Comparison of ENCODE assay signal across 25 cellular contexts in the genomic region with DNA sequence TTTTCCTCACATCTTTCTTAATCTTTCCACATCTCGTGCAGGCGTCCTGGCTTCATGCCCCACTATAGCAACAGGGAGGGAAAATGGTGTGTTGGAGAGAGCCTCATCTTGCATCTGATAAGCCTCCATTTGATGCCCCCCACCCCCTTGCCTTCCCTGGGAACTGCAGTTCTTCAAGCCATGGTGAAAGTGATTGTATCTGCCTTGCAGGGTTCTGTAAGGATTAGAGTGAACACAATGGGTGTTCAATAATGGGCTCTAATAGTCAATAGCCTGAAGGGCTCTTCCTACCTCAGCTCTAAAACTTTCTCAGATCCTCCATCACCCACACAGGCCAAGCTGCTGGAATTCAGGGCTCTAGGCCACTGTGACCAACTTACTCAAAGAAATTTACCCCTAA.
"Had no signal": no experiment of that assay in that cellular context is flagged by ENCODE, and none has a peak within 500 bp of the region (broad histone marks: within the 10 kb centered on the region; RNA-seq: fewer than 3 reads in every experiment).

No MANE protein-coding gene starts in this region.

- H3K4me3 ChIP-seq: ascending aorta, breast epithelium, cardiac muscle cell had no signal

- H3K9me3 ChIP-seq: ascending aorta, breast epithelium had no signal

- H3K27ac ChIP-seq: ascending aorta, breast epithelium, cardiac muscle cell, epithelial cell of prostate had no signal

- DNase-seq: activated CD4-positive, alpha-beta memory T cell treated with anti-CD3 and anti-CD28 coated beads for 36 hours; activated CD4-positive, alpha-beta T cell treated with anti-CD3 and anti-CD28 coated beads for 36 hours; activated CD4-positive, alpha-beta T cell treated with anti-CD3 and anti-CD28 coated beads, Interleukin-2, amount 10 ng/mL, durations not matched to agents 24 days and 14 days; activated CD4-positive, CD25-positive, alpha-beta regulatory T cell; activated CD4-positive, CD25-positive, alpha-beta regulatory T cell treated with anti-CD3 and anti-CD28 coated beads, Interleukin-2, amount 50 U/mL, for 72 hours; activated CD8-positive, alpha-beta memory T cell treated with anti-CD3 and anti-CD28 coated beads, Interleukin-2, amount 10 ng/mL, durations not matched to agents 7 days and 5 days; activated CD8-positive, alpha-beta memory T cell treated with anti-CD3 and anti-CD28 coated beads, Interleukin-2, amount 50 U/mL, for 4 hours; activated CD8-positive, alpha-beta T cell treated with anti-CD3 and anti-CD28 coated beads, Interleukin-2, amount 10 ng/mL, durations not matched to agents 7 days and 5 days; activated gamma-delta T cell; activated naive CD4-positive, alpha-beta T cell; activated naive CD4-positive, alpha-beta T cell treated with anti-CD3 and anti-CD28 coated beads, Interleukin-2, amount 10 ng/mL, durations not matched to agents 7 days and 5 days; activated naive CD8-positive, alpha-beta T cell treated with anti-CD3 and anti-CD28 coated beads, Interleukin-2, amount 10 ng/mL, durations not matched to agents 7 days and 5 days; activated T-cell treated with anti-CD3 and anti-CD28 coated beads, Interleukin-2, amount 50 U/mL, for 1 hour; activated T-cell treated with anti-CD3 and anti-CD28 coated beads, Interleukin-2, amount 50 U/mL, for 72 hours; central memory CD4-positive, alpha-beta T cell; effector CD8-positive, alpha-beta T cell; foreskin fibroblast; head of caudate nucleus; SW 1271; T-helper 1 cell; T-helper 17 cell had no signal

- H3K36me3 ChIP-seq: ascending aorta, breast epithelium, cardiac muscle cell had no signal

- H3K27me3 ChIP-seq: ascending aorta, breast epithelium, cardiac muscle cell had no signal

- H3K4me1 ChIP-seq: ascending aorta, breast epithelium had no signal
